23 cellular contexts compared by ENCODE assay signal in genomic region chr4:182846041-182846440, GRCh38.
"Had no signal": no experiment of that assay in that cellular context is flagged by ENCODE, and none has a peak within 500 bp of the region (broad histone marks: within the 10 kb centered on the region; RNA-seq: fewer than 3 reads in every experiment).

No MANE protein-coding gene starts in this region.

- H3K27me3 ChIP-seq: foreskin keratinocyte, gastrocnemius medialis, heart right ventricle had no signal

- FAIRE-seq: colon, endothelial cell of umbilical vein, islet of Langerhans, keratinocyte had no signal

- H3K27ac ChIP-seq: coronary artery, dorsolateral prefrontal cortex, esophagus muscularis mucosa, foreskin keratinocyte, gastrocnemius medialis, heart right ventricle, left ventricle myocardium inferior, lower lobe of right lung had no signal

- H3K9me3 ChIP-seq: esophagus muscularis mucosa, gastrocnemius medialis, heart right ventricle, left ventricle myocardium inferior, lower lobe of right lung, mucosa of descending colon had no signal

- ATAC-seq: foreskin keratinocyte, gastrocnemius medialis, heart right ventricle, left colon, left lobe of liver, lower lobe of right lung, mucosa of descending colon had no signal

- H3K36me3 ChIP-seq: esophagus muscularis mucosa, gastrocnemius medialis, heart right ventricle, left ventricle myocardium inferior, lower lobe of right lung had no signal

- H3K4me3 ChIP-seq: coronary artery, dorsolateral prefrontal cortex, esophagus muscularis mucosa, gastrocnemius medialis, heart right ventricle, left ventricle myocardium inferior, lower lobe of right lung, mucosa of descending colon had no signal

- DNase-seq: dermis blood vessel endothelial cell; dorsolateral prefrontal cortex; effector CD4-positive, alpha-beta T cell; effector memory CD4-positive, alpha-beta T cell; foreskin keratinocyte; gastrocnemius medialis; glutamatergic neuron; head of caudate nucleus; heart right ventricle; hippocampal formation; left colon; left ventricle myocardium inferior; lower lobe of right lung; mesenchymal stem cell; mucosa of descending colon; naive B cell had no signal

- H3K4me1 ChIP-seq: esophagus muscularis mucosa, foreskin keratinocyte, gastrocnemius medialis, heart right ventricle, left ventricle myocardium inferior, lower lobe of right lung had no signal
